In the genomic region with DNA sequence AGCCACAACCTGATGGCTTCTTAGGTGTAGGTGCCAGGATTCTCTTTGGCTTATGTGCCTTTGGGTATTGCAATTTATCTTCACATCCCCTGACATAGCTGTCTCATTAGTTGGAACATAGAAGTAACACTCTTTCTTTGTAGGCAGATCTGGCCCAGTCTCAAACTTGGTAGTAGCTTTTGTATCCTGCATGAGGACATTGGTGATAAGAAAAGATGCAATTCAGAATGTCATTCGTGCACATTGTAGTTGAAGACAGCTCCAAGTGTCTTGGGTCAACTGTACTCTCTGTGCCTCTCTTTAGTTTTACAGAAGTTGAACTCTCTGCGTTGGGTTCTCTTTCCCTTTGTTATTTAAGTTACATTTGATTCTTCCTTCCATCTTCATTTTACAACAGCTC, we compare ENCODE assay signal across 27 cellular contexts.
"Had no signal": no experiment of that assay in that cellular context is flagged by ENCODE, and none has a peak within 500 bp of the region (broad histone marks: within the 10 kb centered on the region; RNA-seq: fewer than 3 reads in every experiment).

No MANE protein-coding gene starts in this region.

- H3K4me1 ChIP-seq: stomach, suprapubic skin, testis, thyroid gland, tibial artery, tibial nerve, transverse colon, upper lobe of left lung, upper lobe of right lung, uterus, vagina had no signal

- H3K9me3 ChIP-seq: stomach, suprapubic skin, testis, thoracic aorta, thyroid gland, tibial artery, tibial nerve, transverse colon, upper lobe of left lung, upper lobe of right lung, uterus, vagina had no signal

- ATAC-seq: stimulated activated effector memory CD8-positive, alpha-beta T cell treated with anti-CD3 and anti-CD28 coated beads, Interleukin-12 subunit alpha, Interleukin-12 subunit beta, amount 100 ng/mL, for 72 hours; stimulated activated memory B cell treated with anti-CD40 and anti-IgM and Interleukin-4, amounts not matched to agents 10 μg/mL and 1 μg/mL and 100 μg/mL, for 72 hours; stimulated activated naive B cell treated with anti-CD40 and anti-IgM and Interleukin-4, amounts not matched to agents 10 μg/mL and 1 μg/mL and 100 μg/mL, for 72 hours; stimulated activated naive CD8-positive, alpha-beta T cell treated with anti-CD3 and anti-CD28 coated beads, Interleukin-15, amount 100 ng/mL, for 72 hours; stimulated activated naive CD8-positive, alpha-beta T cell treated with anti-CD3 and anti-CD28 coated beads, Interleukin-15, Interleukin-2, amounts not matched to agents 100 U/mL and 50 U/mL, for 24 hours; upper lobe of right lung had no signal

- DNase-seq: stimulated activated CD4-positive, alpha-beta T cell treated with anti-CD3 and anti-CD28 coated beads, Interleukin-2, amount 100 ng/mL, for 48 hours; stimulated activated CD4-positive, alpha-beta T cell treated with anti-CD3 and anti-CD28 coated beads, Interleukin-4, amount 100 ng/mL, for 1 hour; stimulated activated CD4-positive, alpha-beta T cell treated with anti-CD3 and anti-CD28 coated beads, Interleukin-4, amount 100 ng/mL, for 24 hours; stimulated activated CD4-positive, alpha-beta T cell treated with anti-CD3 and anti-CD28 coated beads, Interleukin-4, amount 100 ng/mL, for 4 hours; stimulated activated CD8-positive, alpha-beta memory T cell treated with anti-CD3 and anti-CD28 coated beads, Interleukin-4, amount 100 ng/mL, for 48 hours; stimulated activated naive B cell treated with anti-CD40 and anti-IgM and Interleukin-4, amounts not matched to agents 10 μg/mL and 1 μg/mL and 100 μg/mL, for 72 hours; stimulated activated naive CD4-positive, alpha-beta T cell; stimulated activated naive CD4-positive, alpha-beta T cell treated with Interleukin-2 at 50 U/mL for 16 hours; stimulated activated naive CD8-positive, alpha-beta T cell treated with anti-CD3 and anti-CD28 coated beads, Interleukin-15, amount 100 ng/mL, for 72 hours; stimulated activated naive CD8-positive, alpha-beta T cell treated with anti-CD3 and anti-CD28 coated beads, Interleukin-15, Interleukin-2, amounts not matched to agents 100 U/mL and 50 U/mL, for 24 hours; stomach; substantia nigra; testis; thyroid gland; tibial artery; transverse colon; trophoblast cell; upper lobe of left lung; upper lobe of right lung; uterus had no signal

- H3K4me3 ChIP-seq: stomach, suprapubic skin, testis, thoracic aorta, thyroid gland, tibial artery, tibial nerve, transverse colon, upper lobe of left lung, upper lobe of right lung, uterus, vagina had no signal

- FAIRE-seq: urothelium cell line had no signal

- H3K36me3 ChIP-seq: stomach, suprapubic skin, thoracic aorta, thyroid gland, tibial artery, tibial nerve, transverse colon, upper lobe of left lung, upper lobe of right lung, uterus, vagina had no signal

- H3K27ac ChIP-seq: stomach, suprapubic skin, testis, thoracic aorta, thyroid gland, tibial artery, tibial nerve, transverse colon, upper lobe of left lung, upper lobe of right lung, uterus, vagina had no signal

- H3K27me3 ChIP-seq: testis, thyroid gland, tibial nerve, transverse colon, upper lobe of left lung, upper lobe of right lung, uterus, vagina had no signal
